Comparison of ENCODE assay signal across 7 cellular contexts in the genomic region with DNA sequence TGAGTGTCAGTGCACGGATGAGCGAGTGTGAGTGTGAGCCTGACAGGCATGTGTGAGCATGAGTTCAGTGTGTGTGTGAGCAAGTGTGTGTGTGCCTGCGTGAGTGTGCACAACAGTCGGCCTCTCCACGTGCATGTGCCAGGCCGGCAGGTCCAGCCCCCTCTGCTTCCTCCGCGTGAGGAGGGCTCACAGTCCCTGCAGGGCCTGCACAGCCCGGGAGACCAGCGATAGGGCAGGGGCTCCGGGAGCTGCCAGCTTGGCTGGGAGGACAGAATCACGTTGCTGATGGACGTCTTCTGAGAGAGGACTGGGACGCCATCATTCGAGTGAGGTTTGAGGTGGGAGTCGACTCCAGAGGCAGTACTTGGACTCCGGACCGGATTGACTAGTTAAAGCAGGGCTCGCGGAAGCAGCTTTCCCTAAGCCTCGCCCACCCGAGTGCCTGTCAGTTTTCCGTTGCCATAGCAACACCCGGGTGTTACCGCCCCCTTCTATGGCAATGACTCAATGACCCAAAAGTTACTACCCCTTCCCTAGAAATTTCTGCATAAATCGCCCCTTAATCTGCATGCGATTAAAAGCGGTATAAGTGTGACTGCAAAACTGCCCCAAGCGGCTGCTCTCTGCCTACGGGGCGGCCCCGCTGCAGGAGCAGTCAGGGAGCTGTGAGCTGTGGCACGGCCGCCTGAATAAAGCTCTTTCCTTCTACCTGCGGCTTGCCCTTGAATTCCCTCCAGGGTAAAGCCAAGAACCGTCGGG. TPM values are rescaled to one million over a fixed set of nuclear protein-coding genes. Genes with fewer than 3 reads are reported as not detected.
A peak's percentile ranks its signal among the peaks of the same experiment; 100 is the strongest.
DNase-seq lines count a peak whose midpoint lies in the region; ATAC-seq and TF ChIP-seq lines count a peak whose summit lies in the region.

No MANE protein-coding gene starts in this region.

- no peaks in the 10 kb centered on the region; the same call in 1 of the 2 replicates for H3K9me3 ChIP-seq in iPS DF 6.9 (ENCODE audit: control insufficient read depth, insufficient read depth, low read length)

- ATAC-seq in GM18861 (IDR thresholded peaks at IDR 0.05; ENCODE audit: unreplicated experiment) (peak; percentile 54), HG02981 (IDR thresholded peaks at IDR 0.05; ENCODE audit: unreplicated experiment) (peak; percentile 58), sciatic nerve (peak; percentile 85)

- peak overlapping the region; percentile 49 for H3K4me3 ChIP-seq in astrocyte of the spinal cord (ENCODE audit: low read depth, low read length)
- peak overlapping the region; percentile 15; the same call in 1 of the 2 replicates for H3K4me3 ChIP-seq in iPS DF 6.9 (ENCODE audit: low read length)

- WGBS in iPS DF 6.9 (ENCODE audit: insufficient coverage, insufficient read length): no CpG with 5 or more reads among the region's 37 CpGs

- no peaks in the 10 kb centered on the region for H3K36me3 ChIP-seq in iPS DF 6.9 (ENCODE audit: control insufficient read depth, insufficient read depth, low read length)

- peaks cover 5% of the 10 kb centered on the region for H3K4me1 ChIP-seq in iPS DF 6.9 (ENCODE audit: control insufficient read depth, insufficient read depth, low read length)

- DNase-seq in T follicular helper cell (ENCODE audit: low read depth) (peak; percentile 32), astrocyte of the spinal cord (ENCODE audit: low read depth, low spot score) (peak; percentile 58), iPS DF 6.9 (ENCODE audit: low read depth, low spot score) (peak; percentile 84), sciatic nerve (ENCODE audit: low spot score) (peak; percentile 83), NCI-H510A (lab: John Stamatoyannopoulos, UW) (no peak)

- in situ Hi-C loops in astrocyte of the spinal cord (cut with HindIII; ENCODE audit: low sequenced_read_pairs): no loop called here

- H3K27me3 ChIP-seq in iPS DF 6.9 (ENCODE audit: control insufficient read depth, insufficient read depth, low read length): no peaks in the 10 kb centered on the region

- TF ChIP-seq CTCF in astrocyte of the spinal cord (IDR thresholded peaks at IDR 0.05; ENCODE audit: low read depth, low read length): peak; percentile 5

- H3K27ac ChIP-seq in iPS DF 6.9 (ENCODE audit: low read length): no peak overlapping the region

- intact Hi-C loops in sciatic nerve (cut with DNase I): no loop called here

RNA-seq across cellular contexts. Expression of gene CFAP46, which starts 19.7 kb away (rescaled TPM):
- 1.1 TPM for total RNA-seq in sciatic nerve
